Comparison of ENCODE assay signal across 1 cellular context in the genomic region with DNA sequence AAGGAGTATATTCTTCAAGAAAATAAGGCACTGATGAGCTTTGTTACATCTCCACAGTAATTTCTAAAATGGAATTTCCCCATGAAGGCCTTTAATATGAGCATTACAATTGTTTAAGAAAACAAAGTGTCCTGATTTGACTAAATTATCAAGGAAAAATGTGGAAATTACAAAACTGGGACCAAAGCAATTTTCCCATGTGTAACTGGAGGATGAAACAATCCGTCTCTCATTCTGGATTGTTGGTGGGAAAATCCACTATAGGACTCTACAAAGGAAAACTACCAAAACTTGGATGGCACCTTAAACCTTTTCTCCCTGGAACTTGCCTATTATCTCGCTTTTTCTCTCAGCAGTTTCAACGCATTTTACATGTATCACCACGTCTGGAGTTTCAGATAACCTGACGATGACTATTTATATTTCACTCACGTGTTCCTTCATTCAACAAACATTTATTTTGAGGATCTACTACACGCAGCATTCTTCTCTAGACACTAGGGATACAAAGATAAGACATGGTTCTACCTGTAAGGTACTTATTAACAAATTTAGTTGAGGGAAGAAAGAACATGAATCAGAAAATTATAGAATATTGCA.
TF ChIP-seq lines count a peak whose summit lies in the region.

No MANE protein-coding gene starts in this region.

TF ChIP-seq in HCT116, 20 proteins besides CTCF, POLR2A, EP300 and RAD21 (continued from another document):
- TF ChIP-seq, protein P1, sequence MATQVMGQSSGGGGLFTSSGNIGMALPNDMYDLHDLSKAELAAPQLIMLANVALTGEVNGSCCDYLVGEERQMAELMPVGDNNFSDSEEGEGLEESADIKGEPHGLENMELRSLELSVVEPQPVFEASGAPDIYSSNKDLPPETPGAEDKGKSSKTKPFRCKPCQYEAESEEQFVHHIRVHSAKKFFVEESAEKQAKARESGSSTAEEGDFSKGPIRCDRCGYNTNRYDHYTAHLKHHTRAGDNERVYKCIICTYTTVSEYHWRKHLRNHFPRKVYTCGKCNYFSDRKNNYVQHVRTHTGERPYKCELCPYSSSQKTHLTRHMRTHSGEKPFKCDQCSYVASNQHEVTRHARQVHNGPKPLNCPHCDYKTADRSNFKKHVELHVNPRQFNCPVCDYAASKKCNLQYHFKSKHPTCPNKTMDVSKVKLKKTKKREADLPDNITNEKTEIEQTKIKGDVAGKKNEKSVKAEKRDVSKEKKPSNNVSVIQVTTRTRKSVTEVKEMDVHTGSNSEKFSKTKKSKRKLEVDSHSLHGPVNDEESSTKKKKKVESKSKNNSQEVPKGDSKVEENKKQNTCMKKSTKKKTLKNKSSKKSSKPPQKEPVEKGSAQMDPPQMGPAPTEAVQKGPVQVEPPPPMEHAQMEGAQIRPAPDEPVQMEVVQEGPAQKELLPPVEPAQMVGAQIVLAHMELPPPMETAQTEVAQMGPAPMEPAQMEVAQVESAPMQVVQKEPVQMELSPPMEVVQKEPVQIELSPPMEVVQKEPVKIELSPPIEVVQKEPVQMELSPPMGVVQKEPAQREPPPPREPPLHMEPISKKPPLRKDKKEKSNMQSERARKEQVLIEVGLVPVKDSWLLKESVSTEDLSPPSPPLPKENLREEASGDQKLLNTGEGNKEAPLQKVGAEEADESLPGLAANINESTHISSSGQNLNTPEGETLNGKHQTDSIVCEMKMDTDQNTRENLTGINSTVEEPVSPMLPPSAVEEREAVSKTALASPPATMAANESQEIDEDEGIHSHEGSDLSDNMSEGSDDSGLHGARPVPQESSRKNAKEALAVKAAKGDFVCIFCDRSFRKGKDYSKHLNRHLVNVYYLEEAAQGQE (IDR thresholded peaks at IDR 0.05; ENCODE audit: low read depth) = no peak
- TF ChIP-seq, protein P2, sequence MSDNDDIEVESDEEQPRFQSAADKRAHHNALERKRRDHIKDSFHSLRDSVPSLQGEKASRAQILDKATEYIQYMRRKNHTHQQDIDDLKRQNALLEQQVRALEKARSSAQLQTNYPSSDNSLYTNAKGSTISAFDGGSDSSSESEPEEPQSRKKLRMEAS (IDR thresholded peaks at IDR 0.05) = no peak
- TF ChIP-seq TCF7L2 (IDR thresholded peaks at IDR 0.05; ENCODE audit: borderline replicate concordance, extremely low read depth, insufficient read depth, insufficient read length) (no peak), JUND (IDR thresholded peaks at IDR 0.05) (no peak), SRF (IDR thresholded peaks at IDR 0.05; ENCODE audit: low read depth) (no peak), CEBPB (IDR thresholded peaks at IDR 0.05; ENCODE audit: low read depth) (no peak), CBX3 (IDR thresholded peaks at IDR 0.05; ENCODE audit: low read depth) (no peak), POLR2AphosphoS5 (IDR thresholded peaks at IDR 0.05; ENCODE audit: low read depth, low read length) (no peak), ELF1 (IDR thresholded peaks at IDR 0.05; ENCODE audit: borderline replicate concordance, low read depth) (no peak), ZFX (IDR thresholded peaks at IDR 0.05) (no peak), EGR1 (IDR thresholded peaks at IDR 0.05; ENCODE audit: low read depth) (no peak), YY1 (IDR thresholded peaks at IDR 0.05; ENCODE audit: extremely low read depth, insufficient replicate concordance, low read depth, low read length) (no peak), ZNF274 (IDR thresholded peaks at IDR 0.05; ENCODE audit: low read depth, low read length) (no peak), EZH2phosphoT487 (IDR thresholded peaks at IDR 0.05; ENCODE audit: borderline replicate concordance) (no peak), EZH2 (IDR thresholded peaks at IDR 0.05) (no peak)
- TF ChIP-seq, protein P3, sequence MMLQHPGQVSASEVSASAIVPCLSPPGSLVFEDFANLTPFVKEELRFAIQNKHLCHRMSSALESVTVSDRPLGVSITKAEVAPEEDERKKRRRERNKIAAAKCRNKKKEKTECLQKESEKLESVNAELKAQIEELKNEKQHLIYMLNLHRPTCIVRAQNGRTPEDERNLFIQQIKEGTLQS (IDR thresholded peaks at IDR 0.05) = no peak
- TF ChIP-seq, protein P4, sequence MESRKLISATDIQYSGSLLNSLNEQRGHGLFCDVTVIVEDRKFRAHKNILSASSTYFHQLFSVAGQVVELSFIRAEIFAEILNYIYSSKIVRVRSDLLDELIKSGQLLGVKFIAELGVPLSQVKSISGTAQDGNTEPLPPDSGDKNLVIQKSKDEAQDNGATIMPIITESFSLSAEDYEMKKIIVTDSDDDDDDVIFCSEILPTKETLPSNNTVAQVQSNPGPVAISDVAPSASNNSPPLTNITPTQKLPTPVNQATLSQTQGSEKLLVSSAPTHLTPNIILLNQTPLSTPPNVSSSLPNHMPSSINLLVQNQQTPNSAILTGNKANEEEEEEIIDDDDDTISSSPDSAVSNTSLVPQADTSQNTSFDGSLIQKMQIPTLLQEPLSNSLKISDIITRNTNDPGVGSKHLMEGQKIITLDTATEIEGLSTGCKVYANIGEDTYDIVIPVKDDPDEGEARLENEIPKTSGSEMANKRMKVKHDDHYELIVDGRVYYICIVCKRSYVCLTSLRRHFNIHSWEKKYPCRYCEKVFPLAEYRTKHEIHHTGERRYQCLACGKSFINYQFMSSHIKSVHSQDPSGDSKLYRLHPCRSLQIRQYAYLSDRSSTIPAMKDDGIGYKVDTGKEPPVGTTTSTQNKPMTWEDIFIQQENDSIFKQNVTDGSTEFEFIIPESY (IDR thresholded peaks at IDR 0.05; ENCODE audit: extremely low read depth, insufficient replicate concordance, low read length) = no peak
